In genomic region chr12:112907415-112908157, GRCh38 we compare ENCODE assay signal across 8 cellular contexts. TPM values are rescaled to one million over a fixed set of nuclear protein-coding genes. Genes with fewer than 3 reads are reported as not detected.
DNase-seq lines count a peak whose midpoint lies in the region; ATAC-seq, FAIRE-seq and TF ChIP-seq lines count a peak whose summit lies in the region.

No MANE protein-coding gene starts in this region.

- TF ChIP-seq POLR2A in suprapubic skin (IDR thresholded peaks at IDR 0.05) = no peak

- peak overlapping the region; percentile 41; the same call in 1 of the 2 replicates for H3K9ac ChIP-seq in PC-3 (ENCODE audit: low read length)

- DNase-seq in PC-3 (no peak), left cardiac atrium (no peak), suprapubic skin (ENCODE audit: low spot score in 2 of 2) (no peak), NCI-H1436 (lab: John Stamatoyannopoulos, UW) (no peak), frontal cortex (ENCODE audit: low spot score in 2 of 2) (no peak), glutamatergic neuron (no peak)

- H3K36me3 ChIP-seq in PC-3 (ENCODE audit: low read depth, low read length) (no peaks in the 10 kb centered on the region), suprapubic skin (peaks cover 12% of the 10 kb centered on the region)

- BruUV-seq in PC-3 (replicated peaks; lab: Mats Ljungman, UMichigan) = no TSS peak

- CTCF ChIA-PET in PC-3 (lab: Charles Lee) = no interaction called here

- H3K27ac ChIP-seq in PC-3 (ENCODE audit: low read length) (peak overlapping the region; percentile 58; the same call in 1 of the 2 replicates), suprapubic skin (peak overlapping the region; percentile 78)

- H3K27me3 ChIP-seq in PC-3 (ENCODE audit: low read length) (no peaks in the 10 kb centered on the region), suprapubic skin (no peaks in the 10 kb centered on the region)

- no peak for FAIRE-seq in frontal cortex (lab: Jason Lieb, UNC)

- H3K9me3 ChIP-seq in PC-3 (ENCODE audit: low read length) (peaks cover 1% of the 10 kb centered on the region; the same call in 1 of the 2 replicates), suprapubic skin (no peaks in the 10 kb centered on the region)

- no peaks in the 10 kb centered on the region for H3K79me2 ChIP-seq in PC-3 (ENCODE audit: low read length)

- whole genome bisulfite sequencing in suprapubic skin = 67% methylated on average over 7 of the region's 7 CpGs

- no peaks in the 10 kb centered on the region for H3K4me1 Mint-ChIP-seq in glutamatergic neuron (ENCODE audit: low read depth, unreplicated experiment)

- H3K4me1 ChIP-seq in PC-3 (ENCODE audit: insufficient read depth, low read length) = peaks cover 45% of the 10 kb centered on the region
- peaks cover 53% of the 10 kb centered on the region for H3K4me1 ChIP-seq in suprapubic skin

- no peak for TF ChIP-seq EP300 in suprapubic skin (IDR thresholded peaks at IDR 0.05)

- peaks cover 3% of the 10 kb centered on the region for H3K9me3 Mint-ChIP-seq in glutamatergic neuron (ENCODE audit: unreplicated experiment)

- ATAC-seq in GM18858 (IDR thresholded peaks at IDR 0.05; ENCODE audit: unreplicated experiment) (peak; percentile 24), HG02678 (IDR thresholded peaks at IDR 0.05; ENCODE audit: unreplicated experiment) (peak; percentile 50), PC-3 (no peak), left cardiac atrium (peak; percentile 49 to 61)

- H3K4me3 ChIP-seq in PC-3 (ENCODE audit: low read length) (peak overlapping the region; percentile 63), suprapubic skin (peak overlapping the region; percentile 47)

- H3K9me2 ChIP-seq in PC-3 (replicated peaks; ENCODE audit: low read length) = no peaks in the 10 kb centered on the region

- POLR2A ChIA-PET in PC-3 (lab: Charles Lee; ENCODE audit: unreplicated experiment) = no interaction called here

- H3K27me3 Mint-ChIP-seq in glutamatergic neuron (ENCODE audit: unreplicated experiment) = peaks cover 1% of the 10 kb centered on the region

- H3K4me2 ChIP-seq in PC-3 (ENCODE audit: low read length) = peak overlapping the region; percentile 86

- H3K27ac Mint-ChIP-seq in glutamatergic neuron (ENCODE audit: unreplicated experiment) = no peak overlapping the region

- intact Hi-C loops in PC-3 (cut with micrococcal nuclease) (no loop called here), left cardiac atrium (cut with DNase I) (no loop called here)

- TF ChIP-seq CTCF in PC-3 (conservative IDR thresholded peaks at IDR 0.05; ENCODE audit: low read depth, low read length) (no peak), suprapubic skin (IDR thresholded peaks at IDR 0.05) (no peak), glutamatergic neuron (IDR thresholded peaks at IDR 0.05; ENCODE audit: partially characterized antibody, unreplicated experiment) (no peak)

- H2AFZ ChIP-seq in PC-3 (ENCODE audit: low read length) = peak overlapping the region; percentile 90

- no peaks in the 10 kb centered on the region for H3F3A ChIP-seq in PC-3 (ENCODE audit: low read length, unreplicated experiment)

- no peaks in the 10 kb centered on the region for H4K20me1 ChIP-seq in PC-3 (ENCODE audit: low read length)

- peaks cover 7% of the 10 kb centered on the region for H3K36me3 Mint-ChIP-seq in glutamatergic neuron (ENCODE audit: unreplicated experiment)

- no peak overlapping the region for H3K4me3 Mint-ChIP-seq in glutamatergic neuron (ENCODE audit: unreplicated experiment)

RNA-seq across cellular contexts. Expression of gene OAS1, which starts 0.8 kb away (rescaled TPM):
- total RNA-seq in PC-3 (2014; rRNA removed) (10.1 and 10.2 TPM in 2 replicates), left cardiac atrium (10 to 100 TPM; 13.8 to 18.1 TPM), suprapubic skin (10 to 100 TPM; 20.6 to 26.8 (median 23.5) TPM), frontal cortex (1.2 TPM), glutamatergic neuron (ENCODE audit: unreplicated experiment) (not detected)

RNA-seq across cellular contexts. Expression of gene OAS3, which starts 30.7 kb away (rescaled TPM):
- total RNA-seq in PC-3 (2014; rRNA removed) (25.5 and 28.8 TPM in 2 replicates), left cardiac atrium (10 to 100 TPM in 1 of 2 donors, 1 to 10 TPM in 1; 8.1 to 19.4 TPM), suprapubic skin (10 to 100 TPM; 19.5 to 30.0 (median 24.1) TPM), frontal cortex (2.0 TPM), glutamatergic neuron (ENCODE audit: unreplicated experiment) (not detected)
